8 cellular contexts compared by ENCODE assay signal in genomic region chrX:76148753-76149152, GRCh38. TPM values are rescaled to one million over a fixed set of nuclear protein-coding genes. Genes with fewer than 3 reads are reported as not detected.
A peak's percentile ranks its signal among the peaks of the same experiment; 100 is the strongest.
DNase-seq lines count a peak whose midpoint lies in the region; ATAC-seq and TF ChIP-seq lines count a peak whose summit lies in the region.

No MANE protein-coding gene starts in this region.

- H3F3A ChIP-seq in GM23338 (replicated peaks; ENCODE audit: low read depth) = no peaks in the 10 kb centered on the region

- DNase-seq in DMS114 treated with DMSO at 0.1 percent for 48 hours (lab: John Stamatoyannopoulos, UW; ENCODE audit: unreplicated experiment) (peak; percentile 13), GM23338 (ENCODE audit: low spot score) (peak; percentile 26), NCI-H2227 (lab: John Stamatoyannopoulos, UW; ENCODE audit: unreplicated experiment) (peak; percentile 70), epithelial cell of proximal tubule (ENCODE audit: low read depth) (no peak), osteoblast (ENCODE audit: insufficient read length, low spot score, missing footprints) (peak; percentile 25), posterior vena cava (ENCODE audit: low spot score) (no peak)
- peak; percentile 57 for DNase-seq in activated CD4-positive, alpha-beta memory T cell treated with anti-CD3 and anti-CD28 coated beads for 36 hours

- H3K36me3 ChIP-seq in GM23338 (ENCODE audit: insufficient read depth) = no peaks in the 10 kb centered on the region
- no peaks in the 10 kb centered on the region for H3K36me3 ChIP-seq in osteoblast (ENCODE audit: insufficient read depth, low read length)

- intact Hi-C loops in activated CD4-positive, alpha-beta memory T cell treated with anti-CD3 and anti-CD28 coated beads for 36 hours (cut with micrococcal nuclease) = loop anchor here (5.0 to 10.0 kb wide), 5 partner anchors 104 to 1854 kb away; partner anchors contain the start of genes ABCB7, COX7B, MAGT1 and RLIM
- intact Hi-C loops in posterior vena cava (cut with DNase I) = no loop called here

- POLR2A ChIA-PET in activated CD4-positive, alpha-beta memory T cell treated with anti-CD3 and anti-CD28 coated beads for 36 hours (lab: Charles Lee) = interaction anchor here (1.2 kb wide), 1 partner anchor 24 kb away, joined by 8 read pairs; the partner anchor contains the start of gene PBDC1

- H2AFZ ChIP-seq in GM23338 (no peak overlapping the region), osteoblast (ENCODE audit: low read length) (peak overlapping the region; percentile 69)

- peak overlapping the region; percentile 55; the same call in 1 of the 2 replicates for H3K27ac ChIP-seq in GM23338 (ENCODE audit: low read depth)
- peak overlapping the region; percentile 56 for H3K27ac ChIP-seq in osteoblast (ENCODE audit: low read depth, low read length)

- peak overlapping the region; percentile 71 for H3K4me3 Mint-ChIP-seq in GM23338
- peak overlapping the region; percentile 74 for H3K4me3 Mint-ChIP-seq in activated CD4-positive, alpha-beta memory T cell treated with anti-CD3 and anti-CD28 coated beads for 36 hours

- H3K4me1 ChIP-seq in GM23338 (ENCODE audit: insufficient read depth) (peaks cover 19% of the 10 kb centered on the region), osteoblast (ENCODE audit: insufficient read depth, low read length) (peaks cover 16% of the 10 kb centered on the region)

- no peaks in the 10 kb centered on the region for H3K27me3 Mint-ChIP-seq in GM23338 (ENCODE audit: insufficient read depth, low read depth, poor library complexity)
- no peaks in the 10 kb centered on the region for H3K27me3 Mint-ChIP-seq in activated CD4-positive, alpha-beta memory T cell treated with anti-CD3 and anti-CD28 coated beads for 36 hours

- no peaks in the 10 kb centered on the region for H3K9me3 ChIP-seq in osteoblast (ENCODE audit: low read depth, low read length)

- H3K4me3 ChIP-seq in GM23338 (peak overlapping the region; percentile 35; the same call in 1 of the 2 replicates), epithelial cell of proximal tubule (ENCODE audit: low read depth, low read length) (peak overlapping the region; percentile 26), osteoblast (ENCODE audit: insufficient read depth, low read length) (peak overlapping the region; percentile 58)

- peak overlapping the region; percentile 97 for H3K27ac Mint-ChIP-seq in GM23338
- peak overlapping the region; percentile 99 for H3K27ac Mint-ChIP-seq in activated CD4-positive, alpha-beta memory T cell treated with anti-CD3 and anti-CD28 coated beads for 36 hours

- H3K79me2 ChIP-seq in GM23338 (replicated peaks; ENCODE audit: insufficient read depth) (no peaks in the 10 kb centered on the region), osteoblast (ENCODE audit: insufficient read depth, low read length) (no peaks in the 10 kb centered on the region)

- H3K4me1 Mint-ChIP-seq in GM23338 = peaks cover 14% of the 10 kb centered on the region; the same call in 2 of the 3 replicates
- peaks cover 11% of the 10 kb centered on the region for H3K4me1 Mint-ChIP-seq in activated CD4-positive, alpha-beta memory T cell treated with anti-CD3 and anti-CD28 coated beads for 36 hours (ENCODE audit: low read depth)

- H3K27me3 ChIP-seq in GM23338 (ENCODE audit: insufficient read depth) = no peaks in the 10 kb centered on the region
- no peaks in the 10 kb centered on the region for H3K27me3 ChIP-seq in osteoblast (ENCODE audit: insufficient read depth, low read length)

- TF ChIP-seq CTCF in GM23338 (conservative IDR thresholded peaks at IDR 0.05; ENCODE audit: low read depth in 2 of 2) (no peak), epithelial cell of proximal tubule (conservative IDR thresholded peaks at IDR 0.05; ENCODE audit: low read depth, low read length) (no peak), osteoblast (IDR thresholded peaks at IDR 0.05; ENCODE audit: extremely low read depth, low read depth, low read length) (no peak)

- peak overlapping the region; percentile 67 for H3K4me2 ChIP-seq in GM23338
- H3K4me2 ChIP-seq in osteoblast (ENCODE audit: insufficient read depth, low read length) = peak overlapping the region; percentile 74

- peak; percentile 13 for ATAC-seq in GM23338
- no peak for ATAC-seq in GM21737 (IDR thresholded peaks at IDR 0.05; ENCODE audit: unreplicated experiment)

- no peaks in the 10 kb centered on the region for H3K9me2 ChIP-seq in GM23338 (ENCODE audit: insufficient read depth)

- H3K9me3 Mint-ChIP-seq in GM23338 = no peaks in the 10 kb centered on the region
- H3K9me3 Mint-ChIP-seq in activated CD4-positive, alpha-beta memory T cell treated with anti-CD3 and anti-CD28 coated beads for 36 hours = no peaks in the 10 kb centered on the region

- H3K36me3 Mint-ChIP-seq in GM23338 (ENCODE audit: low read depth) = no peaks in the 10 kb centered on the region
- no peaks in the 10 kb centered on the region for H3K36me3 Mint-ChIP-seq in activated CD4-positive, alpha-beta memory T cell treated with anti-CD3 and anti-CD28 coated beads for 36 hours

- CTCF ChIA-PET in activated CD4-positive, alpha-beta memory T cell treated with anti-CD3 and anti-CD28 coated beads for 36 hours (lab: Charles Lee) = interaction anchor here (0.6 to 1.4 kb wide), 3 partner anchors 105 to 1855 kb away, joined by 3 to 8 read pairs (median 3); no protein-coding TSS in a partner anchor

- H4K20me1 ChIP-seq in GM23338 (replicated peaks; ENCODE audit: insufficient read depth) (no peaks in the 10 kb centered on the region), osteoblast (ENCODE audit: insufficient read depth, low read length) (no peaks in the 10 kb centered on the region)

TF ChIP-seq in GM23338, 12 proteins besides CTCF, POLR2A, EP300 and RAD21 (continues in another document):
- no peak for TF ChIP-seq NANOG (IDR thresholded peaks at IDR 0.05; ENCODE audit: borderline replicate concordance)
- TF ChIP-seq ZNF462 (CRISPR knock-in tag; IDR thresholded peaks at IDR 0.05) = no peak
- TF ChIP-seq STAT1 (IDR thresholded peaks at IDR 0.05; ENCODE audit: unreplicated experiment) = no peak
- no peak for TF ChIP-seq ZNF114 (CRISPR knock-in tag; IDR thresholded peaks at IDR 0.05)

RNA-seq across cellular contexts. Expression of gene PBDC1, which starts 24.1 kb away (rescaled TPM):
- 27.9 and 33.3 TPM in 2 replicates for total RNA-seq in GM23338 (2014; rRNA removed; shearing (Covaris generic))
- 83.0 and 93.5 TPM in 2 replicates for polyA plus RNA-seq in GM23338 (2016; fragmentation: Nextera tagmentation; extraction: Ambion mirVana)
- 10 to 100 TPM; 33.4 to 33.8 TPM for total RNA-seq in activated CD4-positive, alpha-beta memory T cell treated with anti-CD3 and anti-CD28 coated beads for 36 hours
- total RNA-seq in epithelial cell of proximal tubule (10.5 and 14.6 TPM in 2 replicates), osteoblast (13.4 and 14.7 TPM in 2 replicates), posterior vena cava (10 to 100 TPM; 21.8 to 25.0 TPM)

Comparison
In these comparisons a context has a peak if more than half of its experiments do, and no peak if none do; other contexts are left out.
1. DNase-seq: peak in DMS114 treated with DMSO at 0.1 percent for 48 hours (single experiment), GM23338 (single experiment), NCI-H2227 (single experiment), activated CD4-positive, alpha-beta memory T cell treated with anti-CD3 and anti-CD28 coated beads for 36 hours (single experiment) and osteoblast (single experiment); none in epithelial cell of proximal tubule (single experiment) and posterior vena cava (single experiment).
2. Peak in every context shown above with its lines, with median percentiles within 50 percentile points of each other: H3K4me3 ChIP-seq.